1 cellular context compared by ENCODE assay signal in the genomic region with DNA sequence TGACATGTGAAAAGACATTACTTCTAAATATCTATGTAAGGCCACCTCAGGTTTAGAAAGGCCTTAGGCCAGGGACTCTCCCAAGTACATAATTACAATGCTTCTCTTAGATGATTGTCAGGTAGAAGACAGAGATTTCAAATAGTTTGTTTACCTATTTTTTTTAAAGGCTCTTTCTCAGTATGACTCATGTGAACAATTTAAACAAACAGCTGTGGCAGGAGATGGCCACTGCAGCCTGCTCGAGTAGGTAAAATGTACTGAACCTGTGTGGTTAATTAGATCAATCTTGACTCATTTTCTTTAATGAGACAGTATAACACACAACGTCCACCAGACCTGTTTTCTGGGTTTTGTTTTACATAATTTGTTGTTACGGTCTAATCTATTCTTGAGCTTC.
TF ChIP-seq lines count a peak whose summit lies in the region.

No MANE protein-coding gene starts in this region.

TF ChIP-seq in K562, 482 proteins besides CTCF, POLR2A, EP300 and RAD21 (continued from another document):
- TF ChIP-seq, protein P1, sequence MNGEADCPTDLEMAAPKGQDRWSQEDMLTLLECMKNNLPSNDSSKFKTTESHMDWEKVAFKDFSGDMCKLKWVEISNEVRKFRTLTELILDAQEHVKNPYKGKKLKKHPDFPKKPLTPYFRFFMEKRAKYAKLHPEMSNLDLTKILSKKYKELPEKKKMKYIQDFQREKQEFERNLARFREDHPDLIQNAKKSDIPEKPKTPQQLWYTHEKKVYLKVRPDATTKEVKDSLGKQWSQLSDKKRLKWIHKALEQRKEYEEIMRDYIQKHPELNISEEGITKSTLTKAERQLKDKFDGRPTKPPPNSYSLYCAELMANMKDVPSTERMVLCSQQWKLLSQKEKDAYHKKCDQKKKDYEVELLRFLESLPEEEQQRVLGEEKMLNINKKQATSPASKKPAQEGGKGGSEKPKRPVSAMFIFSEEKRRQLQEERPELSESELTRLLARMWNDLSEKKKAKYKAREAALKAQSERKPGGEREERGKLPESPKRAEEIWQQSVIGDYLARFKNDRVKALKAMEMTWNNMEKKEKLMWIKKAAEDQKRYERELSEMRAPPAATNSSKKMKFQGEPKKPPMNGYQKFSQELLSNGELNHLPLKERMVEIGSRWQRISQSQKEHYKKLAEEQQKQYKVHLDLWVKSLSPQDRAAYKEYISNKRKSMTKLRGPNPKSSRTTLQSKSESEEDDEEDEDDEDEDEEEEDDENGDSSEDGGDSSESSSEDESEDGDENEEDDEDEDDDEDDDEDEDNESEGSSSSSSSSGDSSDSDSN (IDR thresholded peaks at IDR 0.05; ENCODE audit: borderline replicate concordance in 1 of 2, low read depth in 2 of 2, low read length in 2 of 2), result no peak
- TF ChIP-seq ZNF347 (CRISPR knock-in tag; IDR thresholded peaks at IDR 0.05; ENCODE audit: low read depth) (no peak), EWSR1 (IDR thresholded peaks at IDR 0.05; ENCODE audit: borderline replicate concordance, low read depth, partially characterized antibody) (no peak), CBFA2T3 (IDR thresholded peaks at IDR 0.05) (peak; percentile 25; the same call in 1 of the 2 replicates), TCF3 (CRISPR knock-in tag; IDR thresholded peaks at IDR 0.05) (no peak), SRSF9 (IDR thresholded peaks at IDR 0.05; ENCODE audit: borderline replicate concordance, low read depth, low read length) (no peak), RHOXF2B (CRISPR knock-in tag; conservative IDR thresholded peaks at IDR 0.05) (no peak), GTF2B (IDR thresholded peaks at IDR 0.05; ENCODE audit: extremely low read depth, insufficient read length) (no peak), ZNF785 (CRISPR knock-in tag; IDR thresholded peaks at IDR 0.05) (no peak), HSF4 (CRISPR knock-in tag; IDR thresholded peaks at IDR 0.05; ENCODE audit: borderline replicate concordance) (no peak), SMARCA4 (IDR thresholded peaks at IDR 0.05) (peak; percentile 42; the same call in 1 of the 2 replicates), JUND (IDR thresholded peaks at IDR 0.05; ENCODE audit: borderline replicate concordance, low read depth, low read length) (peak; percentile 85), JUND (tag; IDR thresholded peaks at IDR 0.05; ENCODE audit: borderline replicate concordance, low read depth, low read length) (peak; percentile 84; the same call in 2 of the 3 replicates), BRD9 (IDR thresholded peaks at IDR 0.05; ENCODE audit: low read depth, partially characterized antibody) (no peak), ARID2 (IDR thresholded peaks at IDR 0.05) (no peak), FOS (IDR thresholded peaks at IDR 0.05; ENCODE audit: extremely low read depth, insufficient read length) (peak; percentile 10), WHSC1 (IDR thresholded peaks at IDR 0.05; ENCODE audit: low read length) (no peak), MAFG (tag; conservative IDR thresholded peaks at IDR 0.05) (no peak), POLR3A (IDR thresholded peaks at IDR 0.05; ENCODE audit: borderline replicate concordance, extremely low read depth, insufficient read depth, insufficient read length) (no peak), ZFPM2 (CRISPR knock-in tag; IDR thresholded peaks at IDR 0.05) (no peak), JUN (IDR thresholded peaks at IDR 0.05; ENCODE audit: borderline replicate concordance, low read depth, low read length) (peak; percentile 75), JUN (CRISPR knock-in tag; IDR thresholded peaks at IDR 0.05; ENCODE audit: borderline replicate concordance) (no peak), RBM25 (IDR thresholded peaks at IDR 0.05; ENCODE audit: low read depth, low read length, severe bottlenecking) (no peak), PRMT5 (CRISPR knock-in tag; IDR thresholded peaks at IDR 0.05) (no peak)
- TF ChIP-seq, protein P2, sequence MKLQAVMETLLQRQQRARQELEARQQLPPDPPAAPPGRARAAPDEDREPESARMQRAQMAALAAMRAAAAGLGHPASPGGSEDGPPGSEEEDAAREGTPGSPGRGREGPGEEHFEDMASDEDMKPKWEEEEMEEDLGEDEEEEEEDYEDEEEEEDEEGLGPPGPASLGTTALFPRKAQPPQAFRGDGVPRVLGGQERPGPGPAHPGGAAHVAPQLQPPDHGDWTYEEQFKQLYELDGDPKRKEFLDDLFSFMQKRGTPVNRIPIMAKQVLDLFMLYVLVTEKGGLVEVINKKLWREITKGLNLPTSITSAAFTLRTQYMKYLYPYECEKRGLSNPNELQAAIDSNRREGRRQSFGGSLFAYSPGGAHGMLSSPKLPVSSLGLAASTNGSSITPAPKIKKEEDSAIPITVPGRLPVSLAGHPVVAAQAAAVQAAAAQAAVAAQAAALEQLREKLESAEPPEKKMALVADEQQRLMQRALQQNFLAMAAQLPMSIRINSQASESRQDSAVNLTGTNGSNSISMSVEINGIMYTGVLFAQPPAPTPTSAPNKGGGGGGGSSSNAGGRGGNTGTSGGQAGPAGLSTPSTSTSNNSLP (IDR thresholded peaks at IDR 0.05; ENCODE audit: borderline replicate concordance, low read depth, low read length), result 0 out of 2 replicates have a peak, but pooled peaks have one; percentile 33
- TF ChIP-seq, protein P3, sequence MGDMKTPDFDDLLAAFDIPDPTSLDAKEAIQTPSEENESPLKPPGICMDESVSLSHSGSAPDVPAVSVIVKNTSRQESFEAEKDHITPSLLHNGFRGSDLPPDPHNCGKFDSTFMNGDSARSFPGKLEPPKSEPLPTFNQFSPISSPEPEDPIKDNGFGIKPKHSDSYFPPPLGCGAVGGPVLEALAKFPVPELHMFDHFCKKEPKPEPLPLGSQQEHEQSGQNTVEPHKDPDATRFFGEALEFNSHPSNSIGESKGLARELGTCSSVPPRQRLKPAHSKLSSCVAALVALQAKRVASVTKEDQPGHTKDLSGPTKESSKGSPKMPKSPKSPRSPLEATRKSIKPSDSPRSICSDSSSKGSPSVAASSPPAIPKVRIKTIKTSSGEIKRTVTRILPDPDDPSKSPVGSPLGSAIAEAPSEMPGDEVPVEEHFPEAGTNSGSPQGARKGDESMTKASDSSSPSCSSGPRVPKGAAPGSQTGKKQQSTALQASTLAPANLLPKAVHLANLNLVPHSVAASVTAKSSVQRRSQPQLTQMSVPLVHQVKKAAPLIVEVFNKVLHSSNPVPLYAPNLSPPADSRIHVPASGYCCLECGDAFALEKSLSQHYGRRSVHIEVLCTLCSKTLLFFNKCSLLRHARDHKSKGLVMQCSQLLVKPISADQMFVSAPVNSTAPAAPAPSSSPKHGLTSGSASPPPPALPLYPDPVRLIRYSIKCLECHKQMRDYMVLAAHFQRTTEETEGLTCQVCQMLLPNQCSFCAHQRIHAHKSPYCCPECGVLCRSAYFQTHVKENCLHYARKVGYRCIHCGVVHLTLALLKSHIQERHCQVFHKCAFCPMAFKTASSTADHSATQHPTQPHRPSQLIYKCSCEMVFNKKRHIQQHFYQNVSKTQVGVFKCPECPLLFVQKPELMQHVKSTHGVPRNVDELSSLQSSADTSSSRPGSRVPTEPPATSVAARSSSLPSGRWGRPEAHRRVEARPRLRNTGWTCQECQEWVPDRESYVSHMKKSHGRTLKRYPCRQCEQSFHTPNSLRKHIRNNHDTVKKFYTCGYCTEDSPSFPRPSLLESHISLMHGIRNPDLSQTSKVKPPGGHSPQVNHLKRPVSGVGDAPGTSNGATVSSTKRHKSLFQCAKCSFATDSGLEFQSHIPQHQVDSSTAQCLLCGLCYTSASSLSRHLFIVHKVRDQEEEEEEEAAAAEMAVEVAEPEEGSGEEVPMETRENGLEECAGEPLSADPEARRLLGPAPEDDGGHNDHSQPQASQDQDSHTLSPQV (IDR thresholded peaks at IDR 0.05), result no peak
- TF ChIP-seq, protein P4, sequence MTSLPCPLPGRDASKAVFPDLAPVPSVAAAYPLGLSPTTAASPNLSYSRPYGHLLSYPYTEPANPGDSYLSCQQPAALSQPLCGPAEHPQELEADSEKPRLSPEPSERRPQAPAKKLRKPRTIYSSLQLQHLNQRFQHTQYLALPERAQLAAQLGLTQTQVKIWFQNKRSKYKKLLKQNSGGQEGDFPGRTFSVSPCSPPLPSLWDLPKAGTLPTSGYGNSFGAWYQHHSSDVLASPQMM (CRISPR knock-in tag; IDR thresholded peaks at IDR 0.05), result no peak
